ENCODE assay signal across 1 cellular context in the genomic region with DNA sequence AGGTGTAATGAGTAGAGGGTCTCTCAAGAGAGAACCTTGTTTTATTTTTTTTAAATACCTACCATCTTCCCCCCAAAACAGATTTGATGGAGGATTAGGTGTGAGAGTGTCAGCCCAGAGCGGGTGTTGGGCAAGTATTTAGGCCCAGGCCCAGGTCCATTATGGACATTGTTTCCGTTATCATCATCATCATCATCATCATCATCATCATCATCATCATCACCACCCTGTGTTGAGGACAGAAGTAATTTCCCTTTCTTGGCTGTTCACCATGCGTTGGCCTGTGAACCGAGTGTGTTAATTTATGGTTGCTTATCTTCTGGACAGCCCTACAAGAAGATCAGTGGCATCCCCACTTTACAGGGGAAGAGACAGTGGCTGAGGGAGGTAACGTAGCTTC.
TF ChIP-seq lines count a peak whose summit lies in the region.

No MANE protein-coding gene starts in this region.

TF ChIP-seq in HEK293, 187 proteins besides CTCF, POLR2A, EP300 and RAD21 (continued from another document):
- TF ChIP-seq, protein P1, sequence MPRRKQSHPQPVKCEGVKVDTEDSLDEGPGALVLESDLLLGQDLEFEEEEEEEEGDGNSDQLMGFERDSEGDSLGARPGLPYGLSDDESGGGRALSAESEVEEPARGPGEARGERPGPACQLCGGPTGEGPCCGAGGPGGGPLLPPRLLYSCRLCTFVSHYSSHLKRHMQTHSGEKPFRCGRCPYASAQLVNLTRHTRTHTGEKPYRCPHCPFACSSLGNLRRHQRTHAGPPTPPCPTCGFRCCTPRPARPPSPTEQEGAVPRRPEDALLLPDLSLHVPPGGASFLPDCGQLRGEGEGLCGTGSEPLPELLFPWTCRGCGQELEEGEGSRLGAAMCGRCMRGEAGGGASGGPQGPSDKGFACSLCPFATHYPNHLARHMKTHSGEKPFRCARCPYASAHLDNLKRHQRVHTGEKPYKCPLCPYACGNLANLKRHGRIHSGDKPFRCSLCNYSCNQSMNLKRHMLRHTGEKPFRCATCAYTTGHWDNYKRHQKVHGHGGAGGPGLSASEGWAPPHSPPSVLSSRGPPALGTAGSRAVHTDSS (tag by site-specific recombination; IDR thresholded peaks at IDR 0.05), result peak; percentile 94
